ENCODE assay signal across 8 cellular contexts in the genomic region with DNA sequence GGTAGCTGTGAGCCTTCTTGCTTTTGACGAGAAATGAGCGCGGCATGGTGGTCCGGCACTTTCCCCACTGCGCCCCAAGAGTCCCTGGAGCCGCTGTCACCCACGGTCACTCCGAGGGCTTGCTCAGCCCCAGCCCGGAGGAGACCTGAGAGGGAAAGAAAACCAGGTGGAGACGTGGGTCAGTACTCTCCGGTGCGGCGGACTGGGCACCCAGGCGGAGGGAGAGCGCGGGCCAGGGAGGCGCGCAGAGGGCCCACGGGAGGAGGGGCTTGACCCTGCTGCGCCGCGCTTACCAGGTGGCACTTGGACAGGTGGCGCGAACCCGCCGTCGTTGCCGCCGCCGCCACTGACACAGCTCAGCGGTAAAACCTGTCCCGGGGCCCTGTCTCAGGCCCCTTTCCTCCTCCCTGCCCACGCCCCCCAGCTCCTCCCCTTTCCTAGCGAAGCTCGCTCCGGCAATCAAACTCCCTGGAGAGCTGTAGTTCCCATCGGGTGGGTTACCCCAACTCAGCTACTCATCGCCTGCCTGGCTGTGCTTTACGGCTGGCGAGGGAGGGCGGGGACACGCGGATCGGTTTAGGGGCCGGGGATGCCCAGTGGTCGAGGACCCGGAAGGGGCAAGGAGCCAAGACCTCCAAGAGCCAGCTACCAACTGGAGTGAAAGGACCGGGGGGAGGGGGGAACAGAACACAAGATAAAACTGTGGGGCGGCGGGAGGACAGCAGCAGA. TPM values are rescaled to one million over a fixed set of nuclear protein-coding genes. Genes with fewer than 3 reads are reported as not detected.
A peak's percentile ranks its signal among the peaks of the same experiment; 100 is the strongest.
DNase-seq lines count a peak whose midpoint lies in the region; ATAC-seq and TF ChIP-seq lines count a peak whose summit lies in the region.

No MANE protein-coding gene starts in this region.

- peaks cover 6 to 47% of the 10 kb centered on the region in 2 donors for H3K36me3 Mint-ChIP-seq in CD4-positive, alpha-beta memory T cell
- H3K36me3 Mint-ChIP-seq in activated naive CD4-positive, alpha-beta T cell treated with anti-CD3 and anti-CD28 coated beads, Interleukin-2, amount 50 U/mL, for 24 hours, result peaks cover 25% of the 10 kb centered on the region

- no peaks in the 10 kb centered on the region for H3K27me3 ChIP-seq in CD4-positive, alpha-beta memory T cell (ENCODE audit: insufficient read depth, low read length)
- peaks cover 35% of the 10 kb centered on the region for H3K27me3 ChIP-seq in HAP-1 (ENCODE audit: low read depth)
- H3K27me3 ChIP-seq in RWPE2 (ENCODE audit: insufficient read depth, poor library complexity, severe bottlenecking), result peaks cover 97% of the 10 kb centered on the region

- peaks cover 0 to 2% (median 0%) of the 10 kb centered on the region in 8 donors for H3K9me3 Mint-ChIP-seq in CD4-positive, alpha-beta memory T cell
- H3K9me3 Mint-ChIP-seq in activated naive CD4-positive, alpha-beta T cell treated with anti-CD3 and anti-CD28 coated beads, Interleukin-2, amount 50 U/mL, for 24 hours, result no peaks in the 10 kb centered on the region

- peaks cover 17 to 72% (median 38%) of the 10 kb centered on the region in 4 donors for H3K4me1 Mint-ChIP-seq in CD4-positive, alpha-beta memory T cell
- H3K4me1 Mint-ChIP-seq in activated naive CD4-positive, alpha-beta T cell treated with anti-CD3 and anti-CD28 coated beads, Interleukin-2, amount 50 U/mL, for 24 hours, result peaks cover 44% of the 10 kb centered on the region

- H3K4me3 ChIP-seq in CD4-positive, alpha-beta memory T cell (ENCODE audit: low read length in 2 of 2), result peak overlapping the region; percentile 84 to 92
- H3K4me3 ChIP-seq in HAP-1, result peak overlapping the region; percentile 50
- H3K4me3 ChIP-seq in RWPE2 (ENCODE audit: severe bottlenecking), result no peak overlapping the region
- H3K4me3 ChIP-seq in mesodermal cell (ENCODE audit: extremely low read depth, insufficient read depth, low read length, poor library complexity, severe bottlenecking), result peak overlapping the region; percentile 42

- peak overlapping the region; percentile 80 to 92 (median 90) for H3K27ac Mint-ChIP-seq in CD4-positive, alpha-beta memory T cell
- H3K27ac Mint-ChIP-seq in activated naive CD4-positive, alpha-beta T cell treated with anti-CD3 and anti-CD28 coated beads, Interleukin-2, amount 50 U/mL, for 24 hours, result peak overlapping the region; percentile 96

- peaks cover 40% of the 10 kb centered on the region for H3K4me1 ChIP-seq in CD4-positive, alpha-beta memory T cell (ENCODE audit: insufficient read depth, low read length)
- H3K4me1 ChIP-seq in HAP-1 (peaks cover 13% of the 10 kb centered on the region), RWPE2 (ENCODE audit: insufficient read depth, poor library complexity, severe bottlenecking) (no peaks in the 10 kb centered on the region), mesodermal cell (ENCODE audit: control insufficient read depth, insufficient read depth, low read length, poor library complexity, severe bottlenecking) (peaks cover 47% of the 10 kb centered on the region)

- WGBS in mesodermal cell (ENCODE audit: insufficient coverage in 2 of 2), 2 experiments, result 1 to 2% methylated on average over 37 to 42 of the region's 50 CpGs

- no peaks in the 10 kb centered on the region for H3K27me3 Mint-ChIP-seq in CD4-positive, alpha-beta memory T cell
- no peaks in the 10 kb centered on the region for H3K27me3 Mint-ChIP-seq in activated naive CD4-positive, alpha-beta T cell treated with anti-CD3 and anti-CD28 coated beads, Interleukin-2, amount 50 U/mL, for 24 hours

- peak; percentile 24 to 64 (median 30) for DNase-seq in CD4-positive, alpha-beta memory T cell
- DNase-seq in HAP-1 (ENCODE audit: low spot score in 2 of 2), result peak in 1 of 2 experiments; percentile 66
- no peak for DNase-seq in RWPE2 (ENCODE audit: low spot score)
- peak; percentile 80 for DNase-seq in stimulated activated naive CD8-positive, alpha-beta T cell treated with anti-CD3 and anti-CD28 coated beads, Interleukin-15, Interleukin-2, amounts not matched to agents 100 U/mL and 50 U/mL, for 24 hours
- no peak for DNase-seq in hippocampal formation (lab: John Stamatoyannopoulos, UW)
- DNase-seq in OCI-M2 (lab: John Stamatoyannopoulos, UW; ENCODE audit: unreplicated experiment), result no peak

- no peaks in the 10 kb centered on the region for H3K9me3 ChIP-seq in CD4-positive, alpha-beta memory T cell (ENCODE audit: control insufficient read depth in 1 of 2, low read length in 2 of 2)
- H3K9me3 ChIP-seq in HAP-1 (no peaks in the 10 kb centered on the region), RWPE2 (ENCODE audit: severe bottlenecking) (no peaks in the 10 kb centered on the region), mesodermal cell (ENCODE audit: control insufficient read depth, low read length) (no peaks in the 10 kb centered on the region)

- intact Hi-C loops in CD4-positive, alpha-beta memory T cell (cut with micrococcal nuclease), result loop anchor here (2.0 to 10.0 kb wide), 4 partner anchors 167 to 679 kb away; partner anchors contain the start of gene DIPK1A

- POLR2A ChIA-PET in CD4-positive, alpha-beta memory T cell (lab: Charles Lee; ENCODE audit: partially characterized antibody), result interaction anchor here (0.7 to 6.8 kb wide), 16 partner anchors 7 to 348 kb away, joined by 3 to 154 read pairs (median 8); partner anchors contain the start of genes GLMN, RPAP2 and RPL5

- CTCF ChIA-PET in CD4-positive, alpha-beta memory T cell (lab: Charles Lee; ENCODE audit: partially characterized antibody), result interaction anchor here (0.8 to 6.9 kb wide), 8 partner anchors 9 to 171 kb away, joined by 3 to 135 read pairs (median 14); no protein-coding TSS in a partner anchor

- H3K36me3 ChIP-seq in CD4-positive, alpha-beta memory T cell (ENCODE audit: insufficient read depth, low read length), result no peaks in the 10 kb centered on the region
- H3K36me3 ChIP-seq in HAP-1 (replicated peaks), result no peaks in the 10 kb centered on the region
- no peaks in the 10 kb centered on the region for H3K36me3 ChIP-seq in RWPE2 (ENCODE audit: low read depth)
- peaks cover 2% of the 10 kb centered on the region for H3K36me3 ChIP-seq in mesodermal cell (ENCODE audit: control insufficient read depth, insufficient read depth, low read length)

- peak overlapping the region; percentile 89 to 97 (median 92) for H3K4me3 Mint-ChIP-seq in CD4-positive, alpha-beta memory T cell
- peak overlapping the region; percentile 96 for H3K4me3 Mint-ChIP-seq in activated naive CD4-positive, alpha-beta T cell treated with anti-CD3 and anti-CD28 coated beads, Interleukin-2, amount 50 U/mL, for 24 hours

- H3K27ac ChIP-seq in CD4-positive, alpha-beta memory T cell (ENCODE audit: low read depth, low read length), result peak overlapping the region; percentile 52
- no peak overlapping the region for H3K27ac ChIP-seq in RWPE2 (ENCODE audit: poor library complexity, severe bottlenecking)
- H3K27ac ChIP-seq in mesodermal cell (ENCODE audit: low read depth, low read length, severe bottlenecking), result no peak overlapping the region

- in situ Hi-C loops in HAP-1 (cut with MboI; ENCODE audit: low sequenced_read_pairs), result no loop called here

- no peak for TF ChIP-seq CTCF in RWPE2 (IDR thresholded peaks at IDR 0.05; ENCODE audit: poor library complexity, severe bottlenecking)

- peak; percentile 4; the same call in 2 of the 3 replicates for ATAC-seq in RWPE2 (ENCODE audit: low read depth)
- ATAC-seq in stimulated activated naive CD8-positive, alpha-beta T cell treated with anti-CD3 and anti-CD28 coated beads, Interleukin-15, Interleukin-2, amounts not matched to agents 100 U/mL and 50 U/mL, for 24 hours, result peak; percentile 14

RNA-seq across cellular contexts. Expression of gene GFI1, which starts 3.1 kb away (rescaled TPM):
- total RNA-seq in CD4-positive, alpha-beta memory T cell, result 10 to 100 TPM; 30.6 to 33.2 TPM
- 10 to 100 TPM in 1 of 2 donors, 1 to 10 TPM in 1; 7.8 to 12.1 TPM for polyA plus RNA-seq in CD4-positive, alpha-beta memory T cell
- 4.6 TPM for polyA plus RNA-seq in mesodermal cell (2013, experiment 1 of 2)
- polyA plus RNA-seq in mesodermal cell (2013, experiment 2 of 2), result 2.3 TPM

Comparison
In these comparisons a context has a peak if more than half of its experiments do, and no peak if none do; other contexts are left out.
1. DNase-seq: peak in CD4-positive, alpha-beta memory T cell (5 of 5) and stimulated activated naive CD8-positive, alpha-beta T cell treated with anti-CD3 and anti-CD28 coated beads, Interleukin-15, Interleukin-2, amounts not matched to agents 100 U/mL and 50 U/mL, for 24 hours (single experiment); none in RWPE2 (single experiment), hippocampal formation (0 of 2) and OCI-M2 (single experiment).